ENCODE assay signal across 3 cellular contexts in genomic region chr11:27665508-27666101, GRCh38. TPM values are rescaled to one million over a fixed set of nuclear protein-coding genes. Genes with fewer than 3 reads are reported as not detected.
"Had no signal": no experiment of that assay in that cellular context is flagged by ENCODE, and none has a peak within 500 bp of the region (broad histone marks: within the 10 kb centered on the region; RNA-seq: fewer than 3 reads in every experiment).

No MANE protein-coding gene starts in this region.

RNA-seq across cellular contexts. Expression of gene BDNF, which starts 34.6 kb away (rescaled TPM):
- total RNA-seq: activated CD4-positive, alpha-beta memory T cell treated with anti-CD3 and anti-CD28 coated beads, Interleukin-2, amount 10 ng/mL, durations not matched to agents 7 days and 5 days; activated CD8-positive, alpha-beta memory T cell treated with anti-CD3 and anti-CD28 coated beads, Interleukin-2, amount 10 ng/mL, durations not matched to agents 7 days and 5 days; T-helper 17 cell had no signal
